16 cellular contexts compared by ENCODE assay signal in genomic region chr3:171757377-171758034, GRCh38.
"Had no signal": no experiment of that assay in that cellular context is flagged by ENCODE, and none has a peak within 500 bp of the region (broad histone marks: within the 10 kb centered on the region; RNA-seq: fewer than 3 reads in every experiment).

No MANE protein-coding gene starts in this region.

- H3K9me3 ChIP-seq: adrenal gland, gastroesophageal sphincter, upper lobe of left lung had no signal

- ATAC-seq: activated CD4-positive, alpha-beta T cell treated with anti-CD3 and anti-CD28 coated beads for 36 hours; activated CD8-positive, alpha-beta T cell treated with anti-CD3 and anti-CD28 coated beads for 36 hours; activated T-cell treated with anti-CD3 and anti-CD28 coated beads, Interleukin-2, amount 50 U/mL, for 4 hours; gastroesophageal sphincter; left lobe of liver; natural killer cell had no signal

- H3K27ac ChIP-seq: gastroesophageal sphincter, upper lobe of left lung had no signal

- H3K36me3 ChIP-seq: adrenal gland, gastroesophageal sphincter, upper lobe of left lung had no signal

- H3K27me3 ChIP-seq: adrenal gland, gastroesophageal sphincter, upper lobe of left lung had no signal

- H3K4me1 ChIP-seq: gastroesophageal sphincter had no signal

- DNase-seq: activated CD4-positive, alpha-beta T cell treated with anti-CD3 and anti-CD28 coated beads for 36 hours; activated CD8-positive, alpha-beta T cell treated with anti-CD3 and anti-CD28 coated beads for 36 hours; activated effector memory CD4-positive, alpha-beta T cell treated with Interleukin-2 at 50 U/mL for 16 hours; activated naive CD4-positive, alpha-beta T cell treated with anti-CD3 and anti-CD28 coated beads, Interleukin-2, amount 50 U/mL, for 16 hours; activated T-cell treated with anti-CD3 and anti-CD28 coated beads, Interleukin-2, amount 50 U/mL, for 4 hours; adrenal gland; central memory CD4-positive, alpha-beta T cell; cortex of kidney; effector CD8-positive, alpha-beta T cell; islet precursor cell; natural killer cell; nucleus accumbens; T-helper 2 cell; upper lobe of left lung had no signal

- H3K4me3 ChIP-seq: adrenal gland, gastroesophageal sphincter, upper lobe of left lung had no signal
